Comparison of ENCODE assay signal across 9 cellular contexts in genomic region chr9:72464819-72465218, GRCh38. TPM values are rescaled to one million over a fixed set of nuclear protein-coding genes. Genes with fewer than 3 reads are reported as not detected.
A peak's percentile ranks its signal among the peaks of the same experiment; 100 is the strongest.
DNase-seq lines count a peak whose midpoint lies in the region; ATAC-seq and TF ChIP-seq lines count a peak whose summit lies in the region.
"Had no signal": no experiment of that assay in that cellular context is flagged by ENCODE, and none has a peak within 500 bp of the region (broad histone marks: within the 10 kb centered on the region; RNA-seq: fewer than 3 reads in every experiment).

No MANE protein-coding gene starts in this region.

- H3K27ac ChIP-seq in SK-N-SH (ENCODE audit: low read depth in 2 of 2, low read length in 1 of 2) = peak overlapping the region in 1 of 2 experiments; percentile 34; a peak in 2 of 4 replicates
- H3K27ac ChIP-seq: pancreas had no signal

- POLR2A ChIA-PET in SK-N-SH (lab: Yijun Ruan, JAX) = no interaction called here

- TF ChIP-seq CTCF in SK-N-SH (IDR thresholded peaks at IDR 0.05) (no peak), mucosa of descending colon (IDR thresholded peaks at IDR 0.05) (no peak)

- H3F3A ChIP-seq in SK-N-SH (replicated peaks; ENCODE audit: insufficient read depth) = peaks cover 13% of the 10 kb centered on the region

- H3K9me3 ChIP-seq in SK-N-SH (no peaks in the 10 kb centered on the region), mucosa of descending colon (no peaks in the 10 kb centered on the region)
- H3K9me3 ChIP-seq: pancreas had no signal

- H4K20me1 ChIP-seq in SK-N-SH (ENCODE audit: insufficient read depth) = no peaks in the 10 kb centered on the region

- no peaks in the 10 kb centered on the region for H3K27me3 ChIP-seq in SK-N-SH (ENCODE audit: insufficient read depth)
- H3K27me3 ChIP-seq: pancreas had no signal

- WGBS in SK-N-SH (ENCODE audit: low lambda C conversion rate) = 22% methylated on average over 7 of the region's 7 CpGs

- H3K36me3 ChIP-seq in SK-N-SH (replicated peaks in 1 of 2; ENCODE audit: control insufficient read depth in 1 of 2, insufficient read depth in 2 of 2, low read length in 1 of 2) = no peaks in the 10 kb centered on the region
- no peaks in the 10 kb centered on the region for H3K36me3 ChIP-seq in mucosa of descending colon (ENCODE audit: low read depth)
- H3K36me3 ChIP-seq: pancreas had no signal

- CTCF ChIA-PET in SK-N-SH (lab: Yijun Ruan, JAX) = no interaction called here

- H2AFZ ChIP-seq in SK-N-SH (ENCODE audit: low read depth) = peak overlapping the region; percentile 78

- no peak overlapping the region for H3K9ac ChIP-seq in SK-N-SH

- no peaks in the 10 kb centered on the region for H3K4me1 ChIP-seq in SK-N-SH (ENCODE audit: control insufficient read depth in 1 of 2, insufficient read depth in 2 of 2, low read depth in 1 of 2, low read length in 1 of 2)
- H3K4me1 ChIP-seq in mucosa of descending colon (ENCODE audit: low read depth) = no peaks in the 10 kb centered on the region

- TF ChIP-seq EP300 in SK-N-SH (IDR thresholded peaks at IDR 0.05; ENCODE audit: borderline replicate concordance in 1 of 2, low read depth in 1 of 2, low read length in 1 of 2) = no peak

- no peak for DNase-seq in SK-N-SH
- DNase-seq in mucosa of descending colon = no peak
- DNase-seq in NCI-H1436 (lab: John Stamatoyannopoulos, UW) = no peak
- DNase-seq in stimulated activated CD4-positive, alpha-beta T cell treated with anti-CD3 and anti-CD28 coated beads, Interleukin-2, amount 100 ng/mL, for 48 hours = no peak
- DNase-seq in hepatic stellate cell (ENCODE audit: low spot score) = no peak
- DNase-seq: pancreas had no signal

- H3K9me2 ChIP-seq in SK-N-SH = no peaks in the 10 kb centered on the region

- H3K4me2 ChIP-seq in SK-N-SH = peak overlapping the region; percentile 66

- ATAC-seq in GM18519 (IDR thresholded peaks at IDR 0.05; ENCODE audit: low FRiP score, unreplicated experiment) = peak; percentile 43
- peak; percentile 51 for ATAC-seq in HG02763 (IDR thresholded peaks at IDR 0.05; ENCODE audit: unreplicated experiment)
- ATAC-seq in mucosa of descending colon = peak; percentile 32
- ATAC-seq in GM21515 (IDR thresholded peaks at IDR 0.05; ENCODE audit: unreplicated experiment) = no peak

- H3K4me3 ChIP-seq in SK-N-SH (ENCODE audit: low read depth in 2 of 2, low read length in 1 of 2) (peak overlapping the region in 1 of 2 experiments; percentile 9; a peak in 2 of 4 replicates), mucosa of descending colon (no peak overlapping the region)
- H3K4me3 ChIP-seq: pancreas had no signal

- no peaks in the 10 kb centered on the region for H3K79me2 ChIP-seq in SK-N-SH (ENCODE audit: insufficient read depth)

- intact Hi-C loops in mucosa of descending colon (cut with DNase I, micrococcal nuclease) = no loop called here

- TF ChIP-seq RAD21 in SK-N-SH (IDR thresholded peaks at IDR 0.05; ENCODE audit: low read length) = no peak

TF ChIP-seq in SK-N-SH, 30 proteins besides CTCF, POLR2A, EP300 and RAD21:
- no peak for TF ChIP-seq MEF2A (IDR thresholded peaks at IDR 0.05; ENCODE audit: borderline replicate concordance, low read depth)
- no peak for TF ChIP-seq CHD2 (IDR thresholded peaks at IDR 0.05; ENCODE audit: low read length, partially characterized antibody)
- no peak for TF ChIP-seq TCF12 (IDR thresholded peaks at IDR 0.05)
- no peak for TF ChIP-seq GATA2 (CRISPR knock-in tag; IDR thresholded peaks at IDR 0.05)
- no peak for TF ChIP-seq USF2 (IDR thresholded peaks at IDR 0.05; ENCODE audit: borderline replicate concordance, low read depth, low read length)
- no peak for TF ChIP-seq EZH2phosphoT487 (IDR thresholded peaks at IDR 0.05; ENCODE audit: borderline replicate concordance, low read depth)
- no peak for TF ChIP-seq FOSL2 (IDR thresholded peaks at IDR 0.05; ENCODE audit: borderline replicate concordance, low read depth)
- no peak for TF ChIP-seq IRF3 (IDR thresholded peaks at IDR 0.05; ENCODE audit: low read depth, low read length)
- no peak for TF ChIP-seq FOXM1 (IDR thresholded peaks at IDR 0.05; ENCODE audit: low read depth)
- TF ChIP-seq YY1 (IDR thresholded peaks at IDR 0.05; ENCODE audit: low read depth) = no peak
- TF ChIP-seq RCOR1 (IDR thresholded peaks at IDR 0.05; ENCODE audit: low read length) = no peak
TF ChIP-seq in SK-N-SH: peak in this region for 0.

RNA-seq across cellular contexts. Expression of gene TMC1, which starts 56.6 kb away (rescaled TPM):
- 0.10 TPM in 1 of 2 replicates, not detected in the other for polyA plus RNA-seq in SK-N-SH (2012; rRNA removed)
- polyA plus RNA-seq in SK-N-SH (2012; cell fraction: cytosol; rRNA removed) = 0.06 and 0.10 TPM in 2 replicates
- polyA plus RNA-seq in SK-N-SH (2012; cell fraction: nucleus; rRNA removed) = 0.07 and 0.20 TPM in 2 replicates
- under 1 TPM; 0.17 to 0.77 (median 0.19) TPM for total RNA-seq in mucosa of descending colon
- total RNA-seq: pancreas had no signal
- polyA plus RNA-seq: pancreas had no signal
